In genomic region chr1:212221801-212222200, GRCh38 we compare ENCODE assay signal across 22 cellular contexts.
"Had no signal": no experiment of that assay in that cellular context is flagged by ENCODE, and none has a peak within 500 bp of the region (broad histone marks: within the 10 kb centered on the region; RNA-seq: fewer than 3 reads in every experiment).

No MANE protein-coding gene starts in this region.

- H3K9me3 ChIP-seq: ovary, psoas muscle, right lobe of liver, spleen, tibial artery, uterus had no signal

- H3K36me3 ChIP-seq: brain microvascular endothelial cell, ovary, right lobe of liver, spleen, tibial artery, uterus had no signal

- H3K4me1 ChIP-seq: tibial artery had no signal

- DNase-seq: activated B cell treated with CpG ODN at 0.5 μM for 24 hours; activated CD4-positive, alpha-beta memory T cell treated with anti-CD3 and anti-CD28 coated beads, Interleukin-2, amount 10 ng/mL, durations not matched to agents 7 days and 5 days; activated CD4-positive, alpha-beta T cell treated with anti-CD3 and anti-CD28 coated beads for 4 hours; activated CD8-positive, alpha-beta memory T cell treated with anti-CD3 and anti-CD28 coated beads, Interleukin-2, amount 10 ng/mL, durations not matched to agents 7 days and 5 days; activated naive CD4-positive, alpha-beta T cell treated with Interleukin-2 at 50 U/mL for 16 hours; activated naive CD8-positive, alpha-beta T cell treated with anti-CD3 and anti-CD28 coated beads, Interleukin-2, amount 10 ng/mL, durations not matched to agents 7 days and 5 days; brain microvascular endothelial cell; immature natural killer cell; kidney glomerular epithelial cell; left ventricle myocardium superior; naive thymus-derived CD4-positive, alpha-beta T cell; ovary; psoas muscle; right lobe of liver; spleen; stimulated activated naive B cell treated with anti-CD40 and anti-IgM and Interleukin-4, amounts not matched to agents 10 μg/mL and 1 μg/mL and 100 μg/mL, for 72 hours; SW 1271; tibial artery had no signal

- H3K27me3 ChIP-seq: brain microvascular endothelial cell, ovary, right lobe of liver, spleen, tibial artery, uterus had no signal

- ATAC-seq: activated CD8-positive, alpha-beta memory T cell treated with anti-CD3 and anti-CD28 coated beads, Interleukin-2, amount 10 ng/mL, durations not matched to agents 7 days and 5 days; activated T-helper 17 cell treated with anti-CD3 and anti-CD28 coated beads, Interleukin-2, amount 50 U/mL, for 72 hours; left ventricle myocardium superior; naive thymus-derived CD4-positive, alpha-beta T cell; right lobe of liver; stimulated activated naive B cell treated with anti-CD40 and anti-IgM and Interleukin-4, amounts not matched to agents 10 μg/mL and 1 μg/mL and 100 μg/mL, for 72 hours had no signal

- FAIRE-seq: TTC549 had no signal

- H3K4me3 ChIP-seq: coronary artery, ovary, psoas muscle, right lobe of liver, spleen, tibial artery, uterus had no signal

- H3K27ac ChIP-seq: brain microvascular endothelial cell, coronary artery, ovary, psoas muscle, right lobe of liver, tibial artery, uterus had no signal
